In the genomic region with DNA sequence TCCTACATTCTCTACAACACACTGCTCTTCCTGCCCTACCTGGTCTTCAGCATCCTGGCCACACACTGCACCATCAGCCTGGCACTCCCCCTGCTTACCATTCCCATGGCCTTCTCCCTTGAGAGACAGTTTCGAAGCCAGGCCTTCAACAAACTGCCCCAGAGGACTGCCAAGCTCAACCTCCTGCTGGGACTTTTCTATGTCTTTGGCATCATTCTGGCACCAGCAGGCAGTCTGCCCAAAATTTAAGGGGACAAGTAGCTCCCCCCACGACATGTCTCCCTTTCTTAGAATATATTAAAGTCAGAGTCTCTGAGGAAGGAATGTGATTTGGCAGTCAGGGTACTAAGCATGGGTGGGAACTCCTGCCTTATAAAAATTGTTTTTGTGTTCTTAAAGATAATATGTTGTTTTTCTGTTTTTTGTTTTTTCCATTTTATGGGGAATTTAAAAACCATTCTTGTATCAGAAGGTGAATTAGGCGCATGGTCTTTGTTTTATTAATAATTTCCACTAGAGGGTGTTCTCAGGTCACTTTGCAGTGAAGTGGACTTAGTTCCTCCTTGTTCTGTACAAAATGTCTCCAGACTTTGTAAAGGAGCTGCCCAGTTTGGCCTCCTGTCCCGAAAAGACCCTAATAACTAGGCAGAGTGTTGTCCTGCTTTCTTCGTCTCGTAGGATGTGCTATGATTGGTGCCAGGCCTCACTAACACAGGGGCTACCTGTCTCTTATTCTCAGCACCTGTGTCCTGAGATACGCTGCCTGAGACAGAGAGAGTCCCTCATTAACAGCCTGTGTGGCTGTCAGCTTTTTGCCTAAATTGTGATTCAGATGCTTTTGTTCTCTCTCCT, we compare ENCODE assay signal across 9 cellular contexts. TPM values are rescaled to one million over a fixed set of nuclear protein-coding genes. Genes with fewer than 3 reads are reported as not detected.
DNase-seq lines count a peak whose midpoint lies in the region; ATAC-seq, FAIRE-seq and TF ChIP-seq lines count a peak whose summit lies in the region.
"Had no signal": no experiment of that assay in that cellular context is flagged by ENCODE, and none has a peak within 500 bp of the region (broad histone marks: within the 10 kb centered on the region; RNA-seq: fewer than 3 reads in every experiment).

No MANE protein-coding gene starts in this region.

- H3K27ac Mint-ChIP-seq in neural crest cell (ENCODE audit: unreplicated experiment), result peak overlapping the region; percentile 68

- peak; percentile 6 for DNase-seq in NCI-H146 (lab: John Stamatoyannopoulos, UW)
- DNase-seq in NCI-H146 treated with DMSO at 0.1 percent for 48 hours (lab: John Stamatoyannopoulos, UW; ENCODE audit: unreplicated experiment), result no peak
- DNase-seq in M059J (ENCODE audit: low read depth), result peak; percentile 28
- peak; percentile 30 for DNase-seq in bronchial epithelial cell (ENCODE audit: low read depth)
- DNase-seq in neural crest cell (ENCODE audit: low read depth, low spot score), result no peak
- DNase-seq in stimulated activated CD4-positive, alpha-beta T cell treated with anti-CD3 and anti-CD28 coated beads, Interleukin-15, amount 100 ng/mL, for 24 hours, result no peak
- DNase-seq in mucosa of gallbladder (ENCODE audit: low spot score), result no peak
- DNase-seq: activated T-cell treated with anti-CD3 and anti-CD28 coated beads, Interleukin-2, amount 50 U/mL, for 1 hour had no signal

- peak overlapping the region; percentile 62 for H3K4me3 Mint-ChIP-seq in neural crest cell

- no peak overlapping the region for H3K4me3 ChIP-seq in bronchial epithelial cell (ENCODE audit: low read depth, low read length)

- no peak for FAIRE-seq in bronchial epithelial cell (lab: Jason Lieb, UNC)

- no peaks in the 10 kb centered on the region for H3K27me3 ChIP-seq in bronchial epithelial cell (ENCODE audit: control insufficient read depth, insufficient read depth, low read length)

- no peaks in the 10 kb centered on the region for H3K27me3 Mint-ChIP-seq in neural crest cell (ENCODE audit: low read depth)

- peaks cover 26% of the 10 kb centered on the region for H3K4me1 Mint-ChIP-seq in neural crest cell

- H3K36me3 Mint-ChIP-seq in neural crest cell (ENCODE audit: low read depth), result peaks cover 9% of the 10 kb centered on the region

- peaks cover 2% of the 10 kb centered on the region for H3K36me3 ChIP-seq in bronchial epithelial cell (ENCODE audit: control insufficient read depth, insufficient read depth, low read length)

- TF ChIP-seq CTCF in bronchial epithelial cell (IDR thresholded peaks at IDR 0.05; ENCODE audit: insufficient read depth, low read length, severe bottlenecking), result peak; percentile 40
- peak; percentile 59 for TF ChIP-seq CTCF in neural crest cell (conservative IDR thresholded peaks at IDR 0.05)

- H3K9me3 Mint-ChIP-seq in neural crest cell, result no peaks in the 10 kb centered on the region

- no peak for ATAC-seq in GM18520 (IDR thresholded peaks at IDR 0.05; ENCODE audit: unreplicated experiment)

RNA-seq across cellular contexts. Expression of a gene that starts 13.1 kb away (rescaled TPM):
- total RNA-seq in M059J (2014; rRNA removed; shearing (Covaris generic)), result 9.5 and 11.0 TPM in 2 replicates
- total RNA-seq in bronchial epithelial cell (6.7 and 11.1 TPM in 2 replicates), neural crest cell (20.9 and 22.0 TPM in 2 replicates), mucosa of gallbladder (10.2 TPM)

RNA-seq across cellular contexts. Expression of a gene that starts 23.8 kb away (rescaled TPM):
- total RNA-seq in M059J (2014; rRNA removed; shearing (Covaris generic)), result 27.6 and 46.6 TPM in 2 replicates
- 31.9 and 37.6 TPM in 2 replicates for total RNA-seq in bronchial epithelial cell
- total RNA-seq in neural crest cell, result 67.2 and 68.6 TPM in 2 replicates
- total RNA-seq in mucosa of gallbladder, result 38.2 TPM

Comparison
In these comparisons a context has a peak if more than half of its experiments do, and no peak if none do; other contexts are left out.
1. DNase-seq: peak in NCI-H146 (single experiment), M059J (single experiment) and bronchial epithelial cell (single experiment); none in NCI-H146 treated with DMSO at 0.1 percent for 48 hours (single experiment), neural crest cell (single experiment), stimulated activated CD4-positive, alpha-beta T cell treated with anti-CD3 and anti-CD28 coated beads, Interleukin-15, amount 100 ng/mL, for 24 hours (single experiment) and mucosa of gallbladder (single experiment).